Comparison of ENCODE assay signal across 11 cellular contexts in genomic region chr6:149332602-149333311, GRCh38. TPM values are rescaled to one million over a fixed set of nuclear protein-coding genes. Genes with fewer than 3 reads are reported as not detected.
DNase-seq lines count a peak whose midpoint lies in the region; ATAC-seq and TF ChIP-seq lines count a peak whose summit lies in the region.
"Had no signal": no experiment of that assay in that cellular context is flagged by ENCODE, and none has a peak within 500 bp of the region (broad histone marks: within the 10 kb centered on the region; RNA-seq: fewer than 3 reads in every experiment).

No MANE protein-coding gene starts in this region.

- H3K23ac ChIP-seq in IMR-90 (ENCODE audit: low read depth, low read length) (0 out of 2 replicates have a peak overlapping the region, but pooled peaks have one; percentile 17), mesendoderm (ENCODE audit: low read length) (peak overlapping the region; percentile 26)

- intact Hi-C loops in IMR-90 (cut with micrococcal nuclease) = no loop called here
- intact Hi-C loops in spleen (cut with DNase I; ENCODE audit: low total_unique reads) = no loop called here

- H4K91ac ChIP-seq in IMR-90 (ENCODE audit: insufficient read depth, low read depth, low read length) = no peak overlapping the region

- H2AFZ ChIP-seq in IMR-90 (replicated peaks; ENCODE audit: low read length, poor library complexity) = no peak overlapping the region

- H3K4me1 Mint-ChIP-seq in WTC11 = peaks cover 81% of the 10 kb centered on the region

- H3K4me2 ChIP-seq in IMR-90 (ENCODE audit: low read depth, low read length) (no peak overlapping the region), mesendoderm (ENCODE audit: low read length) (no peak overlapping the region)

- no TSS peak for BruUV-seq in IMR-90 (replicated peaks; lab: Mats Ljungman, UMichigan)

- no peak overlapping the region for H2BK120ac ChIP-seq in IMR-90 (ENCODE audit: low read depth, low read length)
- no peak overlapping the region for H2BK120ac ChIP-seq in mesendoderm (ENCODE audit: low read depth, low read length)

- peaks cover 80% of the 10 kb centered on the region for H3K79me2 ChIP-seq in mesendoderm (ENCODE audit: control insufficient read depth, insufficient read depth, low read length)

- H3K79me1 ChIP-seq in IMR-90 (ENCODE audit: low read depth in 1 of 2, low read length in 2 of 2) (peaks cover 9 to 60% of the 10 kb centered on the region in 2 experiments; a peak in 3 of 4 replicates), mesendoderm (ENCODE audit: low read length) (peaks cover 5% of the 10 kb centered on the region)

- no peak overlapping the region for H2AK5ac ChIP-seq in IMR-90 (ENCODE audit: low read depth, low read length)
- no peak overlapping the region for H2AK5ac ChIP-seq in mesendoderm (ENCODE audit: low read length)

- peaks cover 14% of the 10 kb centered on the region for H3K9me1 ChIP-seq in IMR-90 (ENCODE audit: insufficient read depth, low read length)

- H4K8ac ChIP-seq in IMR-90 (ENCODE audit: low read depth in 2 of 2, low read length in 2 of 2) = no peak overlapping the region
- H4K8ac ChIP-seq in mesendoderm (ENCODE audit: low read depth, low read length) = no peak overlapping the region

- no peaks in the 10 kb centered on the region for H3K36me3 Mint-ChIP-seq in WTC11

- 100% methylated on average over 1 of the region's 7 CpGs; no CpG with 5 or more reads in 1 of the 2 experiments for WGBS in IMR-90 (ENCODE audit: extremely low coverage in 2 of 2, insufficient read length in 1 of 2), 2 experiments
- WGBS in mesendoderm (ENCODE audit: extremely low coverage, insufficient coverage, low lambda C conversion rate) = no CpG with 5 or more reads among the region's 7 CpGs
- WGBS in spleen, 5 donors = 79 to 96% (median 90%) methylated on average over 7 of the region's 7 CpGs

- in situ Hi-C loops in IMR-90 (cut with MboI; ENCODE audit: low sequenced_read_pairs) = no loop called here

- H3K9me3 Mint-ChIP-seq in WTC11 = no peaks in the 10 kb centered on the region

- TF ChIP-seq CTCF in IMR-90 (conservative IDR thresholded peaks at IDR 0.05; ENCODE audit: low read depth, low read length) (no peak), WTC11 (IDR thresholded peaks at IDR 0.05) (no peak), spleen (IDR thresholded peaks at IDR 0.05 in 8 of 11, conservative IDR thresholded peaks at IDR 0.05 in 3 of 11) (no peak)

- H3K56ac ChIP-seq in IMR-90 (ENCODE audit: extremely low read depth, insufficient read depth, low read length) = no peak overlapping the region
- no peak overlapping the region for H3K56ac ChIP-seq in mesendoderm (ENCODE audit: low read length)

- H3K27me3 Mint-ChIP-seq in WTC11 (ENCODE audit: low read depth) = no peaks in the 10 kb centered on the region

- peaks cover 16% of the 10 kb centered on the region for H3K4me1 ChIP-seq in IMR-90 (ENCODE audit: control insufficient read depth, insufficient read depth, low read length)
- H3K4me1 ChIP-seq in mesendoderm (ENCODE audit: control insufficient read depth, low read depth, low read length) = peaks cover 6% of the 10 kb centered on the region
- H3K4me1 ChIP-seq in spleen = peaks cover 52 to 100% (median 95%) of the 10 kb centered on the region in 6 donors

- H3K18ac ChIP-seq in IMR-90 (ENCODE audit: low read depth, low read length) (no peak overlapping the region), mesendoderm (ENCODE audit: low read length) (no peak overlapping the region)

- no peak overlapping the region for H3K4me3 Mint-ChIP-seq in WTC11

- dilution Hi-C loops in IMR-90 (cut with HindIII; ENCODE audit: low sequenced_read_pairs, unreplicated experiment) = no loop called here

- POLR2A ChIA-PET in IMR-90 (lab: Charles Lee; ENCODE audit: unreplicated experiment) (no interaction called here), WTC11 (lab: Charles Lee) (no interaction called here)

- H4K20me1 ChIP-seq in IMR-90 (ENCODE audit: insufficient read depth, low read length) = peaks cover 89% of the 10 kb centered on the region

- H2AK9ac ChIP-seq in IMR-90 (replicated peaks; ENCODE audit: low read depth, low read length, poor library complexity) = no peak overlapping the region

- no peak overlapping the region for H3K4ac ChIP-seq in IMR-90 (ENCODE audit: low read depth, low read length)
- no peak overlapping the region for H3K4ac ChIP-seq in mesendoderm (ENCODE audit: low read depth, low read length)

- H2BK5ac ChIP-seq in IMR-90 (ENCODE audit: low read depth, low read length, poor library complexity, severe bottlenecking) = no peak overlapping the region
- no peak overlapping the region for H2BK5ac ChIP-seq in mesendoderm (ENCODE audit: low read length)

- DNase-seq in DMS153 treated with DMSO at 0.1 percent for 48 hours (lab: John Stamatoyannopoulos, UW; ENCODE audit: unreplicated experiment) (peak; percentile 65), IMR-90 (no peak), WTC11 (ENCODE audit: low spot score) (no peak), mesendoderm (no peak), SW 1271 (lab: John Stamatoyannopoulos, UW) (no peak), spleen (no peak)
- DNase-seq: activated effector memory CD4-positive, alpha-beta T cell treated with anti-CD3 and anti-CD28 coated beads, Interleukin-2, amount 50 U/mL, for 16 hours; DND-41; NCI-H524 treated with DMSO at 0.1 percent for 48 hours had no signal

- H3K27ac ChIP-seq in IMR-90 (ENCODE audit: insufficient read depth, low read length) (no peak overlapping the region), mesendoderm (ENCODE audit: low read depth, low read length) (no peak overlapping the region), spleen (no peak overlapping the region)

- no peak overlapping the region for H4K5ac ChIP-seq in IMR-90 (ENCODE audit: low read depth, low read length)
- H4K5ac ChIP-seq in mesendoderm (ENCODE audit: low read length) = no peak overlapping the region

- H3K9me3 ChIP-seq in IMR-90 (ENCODE audit: control insufficient read depth, insufficient read depth, low read length) = no peaks in the 10 kb centered on the region
- H3K9me3 ChIP-seq in spleen = no peaks in the 10 kb centered on the region

- H3K36me3 ChIP-seq in IMR-90 (ENCODE audit: control insufficient read depth, insufficient read depth, low read length) (no peaks in the 10 kb centered on the region), mesendoderm (ENCODE audit: control insufficient read depth, insufficient read depth, low read length) (no peaks in the 10 kb centered on the region), spleen (no peaks in the 10 kb centered on the region)

- TF ChIP-seq POLR2A in IMR-90 (IDR thresholded peaks at IDR 0.05; ENCODE audit: low read depth, low read length) = no peak
- TF ChIP-seq POLR2A in spleen (IDR thresholded peaks at IDR 0.05) = no peak

- H3K4me3 ChIP-seq in IMR-90 (ENCODE audit: insufficient read depth, low read depth, low read length) (no peak overlapping the region), mesendoderm (ENCODE audit: low read length) (no peak overlapping the region), spleen (no peak overlapping the region)

- H3K27ac Mint-ChIP-seq in WTC11 = 0 out of 2 replicates have a peak overlapping the region, but pooled peaks have one; percentile 48

- no peak for TF ChIP-seq RAD21 in IMR-90 (IDR thresholded peaks at IDR 0.05; ENCODE audit: low read length)

- no peak overlapping the region for H2BK20ac ChIP-seq in IMR-90 (ENCODE audit: low read depth, low read length)

- CTCF ChIA-PET in IMR-90 (lab: Yijun Ruan, JAX) = interaction anchor here (0.7 to 1.2 kb wide), 2 partner anchors 14 to 114 kb away, joined by 3 read pairs; no protein-coding TSS in a partner anchor
- CTCF ChIA-PET in WTC11 (lab: Charles Lee) = no interaction called here

- ATAC-seq in IMR-90 (ENCODE audit: low read depth) (no peak), WTC11 (no peak), HG03520 (IDR thresholded peaks at IDR 0.05; ENCODE audit: unreplicated experiment) (no peak), GM21529 (IDR thresholded peaks at IDR 0.05; ENCODE audit: unreplicated experiment) (no peak)

- H2BK15ac ChIP-seq in IMR-90 (ENCODE audit: low read depth, low read length) = no peak overlapping the region
- H2BK15ac ChIP-seq in mesendoderm (replicated peaks; ENCODE audit: low read depth) = no peak overlapping the region

- H3K27me3 ChIP-seq in IMR-90 (ENCODE audit: control insufficient read depth, insufficient read depth, low read length) (no peaks in the 10 kb centered on the region), mesendoderm (ENCODE audit: insufficient read depth, low read length, poor library complexity) (no peaks in the 10 kb centered on the region), spleen (replicated peaks in 1 of 7) (no peaks in the 10 kb centered on the region)

- no peak overlapping the region for H3K9ac ChIP-seq in IMR-90 (ENCODE audit: low read depth, low read length)
- H3K9ac ChIP-seq in mesendoderm (ENCODE audit: low read length) = no peak overlapping the region

- H3K14ac ChIP-seq in IMR-90 (replicated peaks; ENCODE audit: low read depth, low read length) = no peak overlapping the region

TF ChIP-seq in IMR-90, 13 proteins besides CTCF, POLR2A, EP300 and RAD21:
- TF ChIP-seq RCOR1 (IDR thresholded peaks at IDR 0.05; ENCODE audit: insufficient replicate concordance, low read length) = no peak
- TF ChIP-seq CHD1 (IDR thresholded peaks at IDR 0.05; ENCODE audit: low read depth, low read length) = no peak
- TF ChIP-seq BHLHE40 (IDR thresholded peaks at IDR 0.05; ENCODE audit: low read depth, low read length) = no peak
- no peak for TF ChIP-seq MAFK (IDR thresholded peaks at IDR 0.05; ENCODE audit: low read depth, low read length)
- TF ChIP-seq FOS (IDR thresholded peaks at IDR 0.05; ENCODE audit: low read depth, low read length) = no peak
- TF ChIP-seq SMC3 (IDR thresholded peaks at IDR 0.05; ENCODE audit: low read depth, low read length) = no peak

TF ChIP-seq in WTC11, 78 proteins besides CTCF, POLR2A, EP300 and RAD21:
- TF ChIP-seq GTF2I (CRISPR knock-in tag; conservative IDR thresholded peaks at IDR 0.05) (no peak), ESRRA (CRISPR knock-in tag; IDR thresholded peaks at IDR 0.05; ENCODE audit: borderline replicate concordance) (no peak), MYBL2 (CRISPR knock-in tag; IDR thresholded peaks at IDR 0.05) (no peak), FOXK1 (CRISPR knock-in tag; IDR thresholded peaks at IDR 0.05) (no peak), SMAD3 (CRISPR knock-in tag; IDR thresholded peaks at IDR 0.05; ENCODE audit: borderline replicate concordance) (no peak), NFATC4 (CRISPR knock-in tag; IDR thresholded peaks at IDR 0.05) (no peak), GRHL2 (CRISPR knock-in tag; IDR thresholded peaks at IDR 0.05; ENCODE audit: insufficient replicate concordance, severe bottlenecking) (no peak)

RNA-seq across cellular contexts. Expression of gene TAB2, which starts 15.2 kb away (rescaled TPM):
- total RNA-seq in IMR-90 (2012; rRNA removed) = 20.8 and 21.4 TPM in 2 replicates
- polyA plus RNA-seq in IMR-90 (2012; rRNA removed) = 23.9 and 25.3 TPM in 2 replicates
- 6.5 and 6.6 TPM in 2 replicates for polyA plus RNA-seq in IMR-90 (2012; cell fraction: cytosol; rRNA removed)
- polyA plus RNA-seq in IMR-90 (2012; cell fraction: nucleus; rRNA removed; ENCODE audit: low replicate concordance) = 2.6 and 21.6 TPM in 2 replicates
- 45.3 to 55.6 TPM (median 47.2 TPM) in 3 replicates for total RNA-seq in WTC11 (2021)
- 71.0 TPM for polyA plus RNA-seq in mesendoderm (2013, experiment 1 of 2)
- polyA plus RNA-seq in mesendoderm (2013, experiment 2 of 2) = 70.4 TPM
- total RNA-seq in spleen = 10 to 100 TPM; 62.4 to 84.1 (median 73.0) TPM
- polyA plus RNA-seq in spleen = 10 to 100 TPM; 15.4 to 21.5 (median 16.4) TPM
